ENCODE assay signal across 17 cellular contexts in the genomic region with DNA sequence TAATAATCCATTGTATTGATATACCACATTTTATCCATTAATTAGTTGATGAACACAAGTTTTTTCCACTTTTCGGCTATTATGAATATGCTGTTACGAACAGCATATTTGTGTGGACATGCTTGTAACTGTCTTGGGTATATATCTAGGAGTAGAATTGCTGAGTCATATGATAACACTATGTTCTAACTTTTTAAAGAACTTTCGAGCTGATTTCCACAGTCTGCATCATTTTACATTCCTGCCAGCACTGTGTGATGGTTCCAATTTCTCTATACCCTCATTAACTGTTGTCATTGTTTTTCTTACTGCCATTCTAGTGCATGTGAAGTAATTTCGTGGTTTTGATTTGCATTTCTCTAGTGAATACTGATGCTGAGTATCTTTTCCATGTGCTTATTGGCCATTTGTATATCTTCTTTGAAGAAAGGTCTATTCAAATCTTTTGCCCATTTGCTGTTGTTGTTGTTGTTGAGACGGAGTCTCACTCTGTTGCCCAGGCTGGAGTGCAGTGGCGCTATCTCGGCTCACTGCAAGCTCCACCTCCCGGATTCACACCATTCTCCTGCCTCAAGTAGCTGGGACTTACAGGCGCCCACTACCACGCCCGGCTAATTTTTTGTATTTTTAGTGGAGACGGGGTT. TPM values are rescaled to one million over a fixed set of nuclear protein-coding genes. Genes with fewer than 3 reads are reported as not detected.
DNase-seq lines count a peak whose midpoint lies in the region; ATAC-seq and TF ChIP-seq lines count a peak whose summit lies in the region.
"Had no signal": no experiment of that assay in that cellular context is flagged by ENCODE, and none has a peak within 500 bp of the region (broad histone marks: within the 10 kb centered on the region; RNA-seq: fewer than 3 reads in every experiment).

No MANE protein-coding gene starts in this region.

- H3K27me3 ChIP-seq in ACC112 (ENCODE audit: insufficient read depth, low read length) (no peaks in the 10 kb centered on the region), adipocyte (replicated peaks; ENCODE audit: control insufficient read depth, insufficient read depth, low read length) (no peaks in the 10 kb centered on the region), WERI-Rb-1 (ENCODE audit: insufficient read depth, low read depth, severe bottlenecking) (no peaks in the 10 kb centered on the region)
- H3K27me3 ChIP-seq: BE2C had no signal

- H3K4me1 ChIP-seq in ACC112 (ENCODE audit: control insufficient read depth, insufficient read depth, low read length, unreplicated experiment), result peaks cover 18% of the 10 kb centered on the region
- H3K4me1 ChIP-seq in adipocyte (ENCODE audit: control insufficient read depth, insufficient read depth, low read length), result peaks cover 25% of the 10 kb centered on the region
- H3K4me1 ChIP-seq: BE2C had no signal

- TF ChIP-seq CTCF in GM12865 (IDR thresholded peaks at IDR 0.05; ENCODE audit: insufficient read depth, low read depth, low read length, missing control alignments), result no peak
- no peak for TF ChIP-seq CTCF in fibroblast of the aortic adventitia (IDR thresholded peaks at IDR 0.05; ENCODE audit: insufficient read depth, low read length)
- no peak for TF ChIP-seq CTCF in WERI-Rb-1 (IDR thresholded peaks at IDR 0.05; ENCODE audit: low read depth, low read length)

- peak overlapping the region; percentile 75 for H3K9ac ChIP-seq in adipocyte (ENCODE audit: low read length)
- H3K9ac ChIP-seq: KMS-11 had no signal

- H3K36me3 ChIP-seq in ACC112 (ENCODE audit: insufficient read depth, low read length), result no peaks in the 10 kb centered on the region
- no peaks in the 10 kb centered on the region for H3K36me3 ChIP-seq in adipocyte (ENCODE audit: control insufficient read depth, insufficient read depth, low read length, severe bottlenecking)
- 0 out of 2 replicates have a peak, but pooled peaks cover 2% of the 10 kb centered on the region for H3K36me3 ChIP-seq in WERI-Rb-1
- H3K36me3 ChIP-seq: BE2C had no signal

- DNase-seq in GM12865 (ENCODE audit: low read depth) (peak; percentile 2), adipocyte (ENCODE audit: low read depth) (peak; percentile 75), fibroblast of the aortic adventitia (ENCODE audit: low read depth) (peak; percentile 84), WERI-Rb-1 (no peak), NCI-H1417 treated with DMSO at 0.1 percent for 48 hours (lab: John Stamatoyannopoulos, UW) (no peak), DMS114 treated with DMSO at 0.1 percent for 48 hours (lab: John Stamatoyannopoulos, UW; ENCODE audit: unreplicated experiment) (no peak)
- DNase-seq: activated CD4-positive, alpha-beta T cell treated with anti-CD3 and anti-CD28 coated beads, Interleukin-2, amount 10 ng/mL, durations not matched to agents 24 days and 14 days; BE2C; DND-41; effector memory CD8-positive, alpha-beta T cell; naive thymus-derived CD4-positive, alpha-beta T cell; NCI-H187; retina; RPMI8226 had no signal

- ATAC-seq in GM21447 (IDR thresholded peaks at IDR 0.05; ENCODE audit: unreplicated experiment), result no peak
- ATAC-seq: effector memory CD8-positive, alpha-beta T cell; naive thymus-derived CD4-positive, alpha-beta T cell had no signal

- H3K79me2 ChIP-seq in ACC112 (ENCODE audit: control insufficient read depth, insufficient read depth, low read length, unreplicated experiment), result peaks cover 9% of the 10 kb centered on the region

- H3K9me3 ChIP-seq in adipocyte (ENCODE audit: control insufficient read depth, low read length) (no peaks in the 10 kb centered on the region), WERI-Rb-1 (ENCODE audit: severe bottlenecking) (no peaks in the 10 kb centered on the region)
- H3K9me3 ChIP-seq: BE2C had no signal

- H3K4me3 ChIP-seq in ACC112 (ENCODE audit: low read depth, low read length) (no peak overlapping the region), GM12865 (ENCODE audit: low read depth, low read length) (no peak overlapping the region), adipocyte (ENCODE audit: low read length) (peak overlapping the region; percentile 11), fibroblast of the aortic adventitia (ENCODE audit: low read depth, low read length) (no peak overlapping the region), WERI-Rb-1 (ENCODE audit: low read depth, low read length) (no peak overlapping the region)

- H2AFZ ChIP-seq in ACC112 (ENCODE audit: low read length, unreplicated experiment), result no peak overlapping the region

- peak overlapping the region; percentile 86 for H3K27ac ChIP-seq in ACC112 (ENCODE audit: low read depth, low read length)
- H3K27ac ChIP-seq in WERI-Rb-1, result no peak overlapping the region
- H3K27ac ChIP-seq: KMS-11 had no signal

RNA-seq across cellular contexts. Expression of a gene that starts 7.4 kb away (rescaled TPM):
- 5.3 and 10.7 TPM in 2 replicates for total RNA-seq in fibroblast of the aortic adventitia (ENCODE audit: low replicate concordance)

RNA-seq across cellular contexts. Expression of a gene that starts 21.0 kb away (rescaled TPM):
- 5.9 and 25.8 TPM in 2 replicates for total RNA-seq in fibroblast of the aortic adventitia (ENCODE audit: low replicate concordance)

Comparison
In these comparisons a context has a peak if more than half of its experiments do, and no peak if none do; other contexts are left out.
1. DNase-seq: peak in GM12865 (single experiment), adipocyte (single experiment) and fibroblast of the aortic adventitia (single experiment); none in WERI-Rb-1 (single experiment), NCI-H1417 treated with DMSO at 0.1 percent for 48 hours (single experiment) and DMS114 treated with DMSO at 0.1 percent for 48 hours (single experiment).